16 cellular contexts compared by ENCODE assay signal in the genomic region with DNA sequence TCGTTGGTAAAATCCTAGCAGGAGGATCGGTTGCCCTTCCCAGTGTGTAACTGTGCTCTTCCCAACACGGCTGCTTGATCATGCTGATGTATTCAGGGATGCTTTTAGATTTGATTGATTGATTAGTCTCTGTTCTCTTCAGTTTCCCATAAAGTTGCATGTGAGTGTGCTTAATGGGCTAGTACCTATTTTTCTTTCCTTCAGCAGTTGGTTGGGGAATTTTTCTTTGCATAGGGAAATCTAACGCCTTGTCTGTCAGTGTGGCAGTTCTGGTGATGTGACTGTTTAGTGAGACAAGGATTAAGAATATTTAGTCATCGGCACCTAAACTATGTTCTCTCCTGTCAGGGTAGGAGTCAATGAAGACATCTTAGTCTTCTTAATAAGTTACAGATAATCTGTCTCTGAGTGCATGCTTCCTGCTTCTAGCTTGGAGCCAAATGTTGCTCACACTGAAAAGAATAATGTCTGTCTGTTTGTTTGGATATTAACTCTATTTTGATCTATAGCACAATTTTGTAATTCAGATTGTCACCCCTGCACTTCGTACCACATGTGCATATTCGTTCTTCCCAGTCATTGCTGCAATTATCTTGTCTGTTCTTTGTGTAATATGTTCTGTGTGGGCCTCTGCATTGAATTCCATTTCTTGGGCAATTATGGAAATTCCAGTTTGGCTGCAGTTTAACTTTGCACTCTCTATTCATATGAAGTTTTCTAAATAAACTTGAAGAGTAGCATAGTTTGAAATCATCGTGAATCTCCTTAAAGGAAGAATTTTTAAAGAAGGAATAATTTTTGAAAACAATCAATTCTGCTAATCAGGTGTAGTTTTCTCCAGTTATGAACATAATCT.
"Had no signal": no experiment of that assay in that cellular context is flagged by ENCODE, and none has a peak within 500 bp of the region (broad histone marks: within the 10 kb centered on the region; RNA-seq: fewer than 3 reads in every experiment).

No MANE protein-coding gene starts in this region.

- ATAC-seq: activated CD8-positive, alpha-beta T cell treated with anti-CD3 and anti-CD28 coated beads, Interleukin-2, amount 10 ng/mL, durations not matched to agents 7 days and 5 days; left colon; pancreas had no signal

- H3K27ac Mint-ChIP-seq: activated B cell treated with CpG ODN at 0.5 μM for 24 hours; activated CD8-positive, alpha-beta T cell treated with anti-CD3 and anti-CD28 coated beads, Interleukin-2, amount 10 ng/mL, durations not matched to agents 7 days and 5 days; activated naive CD8-positive, alpha-beta T cell; T-helper 2 cell treated with Interferon-gamma antibody and Interleukin-4, amounts not matched to agents 5 μg/mL and 100 μg/mL, for 36 hours had no signal

- H3K4me1 ChIP-seq: pancreas, stomach had no signal

- H3K9me3 Mint-ChIP-seq: activated B cell treated with CpG ODN at 0.5 μM for 24 hours; T-helper 2 cell treated with Interferon-gamma antibody and Interleukin-4, amounts not matched to agents 5 μg/mL and 100 μg/mL, for 36 hours had no signal

- H3K36me3 ChIP-seq: brain microvascular endothelial cell, pancreas, stomach, thoracic aorta had no signal

- H3K36me3 Mint-ChIP-seq: activated naive CD8-positive, alpha-beta T cell had no signal

- DNase-seq: activated B cell treated with CpG ODN at 0.5 μM for 24 hours; activated CD4-positive, alpha-beta T cell treated with anti-CD3 and anti-CD28 coated beads for 48 hours; activated CD8-positive, alpha-beta T cell treated with anti-CD3 and anti-CD28 coated beads, Interleukin-2, amount 10 ng/mL, durations not matched to agents 7 days and 5 days; activated gamma-delta T cell treated with Interleukin-2 at 50 U/mL for 16 hours; anterior cingulate cortex; brain microvascular endothelial cell; cerebellar nuclear complex; effector CD8-positive, alpha-beta T cell; left colon; pancreas; stimulated activated CD4-positive, alpha-beta T cell treated with anti-CD3 and anti-CD28 coated beads, Interleukin-1b, Interleukin-23, amount 100 ng/mL, for 48 hours; stomach had no signal

- H3K4me3 ChIP-seq: lung, pancreas, stomach, thoracic aorta had no signal

- H3K27ac ChIP-seq: brain microvascular endothelial cell, pancreas, stomach, thoracic aorta had no signal

- H3K27me3 ChIP-seq: brain microvascular endothelial cell, pancreas, stomach had no signal

- H3K4me1 Mint-ChIP-seq: activated B cell treated with CpG ODN at 0.5 μM for 24 hours had no signal

- H3K9me3 ChIP-seq: pancreas, stomach, thoracic aorta had no signal

- H3K4me3 Mint-ChIP-seq: activated B cell treated with CpG ODN at 0.5 μM for 24 hours; activated CD8-positive, alpha-beta T cell treated with anti-CD3 and anti-CD28 coated beads, Interleukin-2, amount 10 ng/mL, durations not matched to agents 7 days and 5 days; activated naive CD8-positive, alpha-beta T cell; T-helper 2 cell treated with Interferon-gamma antibody and Interleukin-4, amounts not matched to agents 5 μg/mL and 100 μg/mL, for 36 hours had no signal
